8 cellular contexts compared by ENCODE assay signal in genomic region chr4:148441986-148442829, GRCh38. TPM values are rescaled to one million over a fixed set of nuclear protein-coding genes. Genes with fewer than 3 reads are reported as not detected.
DNase-seq lines count a peak whose midpoint lies in the region; ATAC-seq and TF ChIP-seq lines count a peak whose summit lies in the region.

Gene NR3C2, minus strand, starts transcription at chr4:148442414.

- no peaks in the 10 kb centered on the region for H3K9me3 ChIP-seq in spleen

- ATAC-seq in GM18909 (IDR thresholded peaks at IDR 0.05; ENCODE audit: poor library complexity, unreplicated experiment) (peak; percentile 98), HG03159 (IDR thresholded peaks at IDR 0.05; ENCODE audit: unreplicated experiment) (peak; percentile 97)
- ATAC-seq in activated CD4-positive, CD25-positive, alpha-beta regulatory T cell treated with anti-CD3 and anti-CD28 coated beads, Interleukin-2, amount 50 U/mL, for 24 hours: peak; percentile 94

- H3K4me1 ChIP-seq in spleen: peaks cover 7 to 77% (median 45%) of the 10 kb centered on the region in 6 donors

- TF ChIP-seq CTCF in spleen (IDR thresholded peaks at IDR 0.05 in 8 of 11, conservative IDR thresholded peaks at IDR 0.05 in 3 of 11): peak in 1 of 11 experiments; percentile 5

- 0 to 1% (median 0%) methylated on average over 55 to 64 of the region's 64 CpGs for WGBS in spleen, 5 donors

- peak within 1 kb of the TSS; percentile 76 to 96 (median 94) for H3K4me3 ChIP-seq in spleen

- no peaks in the 10 kb centered on the region for H3K36me3 ChIP-seq in spleen

- intact Hi-C loops in spleen (cut with DNase I; ENCODE audit: low total_unique reads): loop anchor here (10.0 kb wide), 1 partner anchor 377 kb away; no protein-coding TSS in a partner anchor

- peak; percentile 95 to 99 (median 96) for TF ChIP-seq POLR2A in spleen (IDR thresholded peaks at IDR 0.05)

- peaks cover 0 to 50% (median 0%) of the 10 kb centered on the region in 7 donors for H3K27me3 ChIP-seq in spleen (replicated peaks in 1 of 7)

- H3K27ac ChIP-seq in spleen: peak within 1 kb of the TSS; percentile 91 to 98 (median 95)

- DNase-seq in AG08396 (ENCODE audit: low spot score) (peak; percentile 100), NCI-H226 (peak; percentile 92), cerebellar nuclear complex (lab: John Stamatoyannopoulos, UW) (peak; percentile 97 to 100), iris pigment epithelial cell (ENCODE audit: low read depth) (peak; percentile 97), spleen (peak; percentile 98)

RNA-seq across cellular contexts. Expression of gene NR3C2, which starts in this region (rescaled TPM):
- 10 to 100 TPM; 13.6 to 25.9 (median 18.2) TPM for total RNA-seq in spleen
- 1 to 10 TPM; 1.2 to 2.5 (median 1.3) TPM for polyA plus RNA-seq in spleen

Comparison
In these comparisons a context has a peak if more than half of its experiments do, and no peak if none do; other contexts are left out.
1. Peak in every context shown above with its lines: DNase-seq, ATAC-seq, H3K4me3 ChIP-seq and H3K27ac ChIP-seq.